17 cellular contexts compared by ENCODE assay signal in the genomic region with DNA sequence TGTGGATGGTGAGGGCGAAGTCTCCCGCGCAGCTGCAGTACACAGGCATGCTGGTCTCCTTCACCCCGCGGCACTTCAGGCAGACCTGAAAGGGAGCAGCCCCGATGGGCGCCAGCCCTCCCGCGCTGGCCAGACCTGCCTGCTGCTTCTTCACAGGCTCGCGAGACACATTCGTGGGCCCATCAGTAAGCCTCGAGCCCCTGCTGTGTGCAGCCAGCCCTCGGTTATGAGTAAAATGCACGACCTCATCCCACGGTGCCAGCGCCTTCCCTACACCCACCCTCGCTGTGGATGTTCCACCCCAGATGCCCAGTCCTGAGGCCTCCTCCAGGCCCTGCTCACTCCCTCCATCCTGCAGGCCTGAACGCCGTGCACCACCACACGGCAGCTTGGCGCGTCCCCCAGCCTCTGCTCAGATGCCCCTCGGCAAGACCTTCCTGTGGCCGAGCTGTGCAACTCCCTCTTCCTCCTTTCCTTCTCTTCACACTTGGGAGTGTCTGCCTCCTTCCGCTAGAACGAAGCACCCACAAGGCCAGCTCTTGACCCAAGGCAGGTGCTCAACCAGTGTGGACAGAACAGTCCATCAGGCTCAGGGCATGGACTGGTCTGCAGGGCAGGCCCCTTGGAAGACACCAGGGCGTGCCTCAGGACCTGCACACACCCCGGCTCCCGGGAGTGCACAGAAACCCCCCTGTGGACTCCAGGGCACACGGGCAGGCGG. TPM values are rescaled to one million over a fixed set of nuclear protein-coding genes. Genes with fewer than 3 reads are reported as not detected.
DNase-seq lines count a peak whose midpoint lies in the region; ATAC-seq and TF ChIP-seq lines count a peak whose summit lies in the region.
"Had no signal": no experiment of that assay in that cellular context is flagged by ENCODE, and none has a peak within 500 bp of the region (broad histone marks: within the 10 kb centered on the region; RNA-seq: fewer than 3 reads in every experiment).

No MANE protein-coding gene starts in this region.

- peak overlapping the region; percentile 44 to 55 for H3K27ac Mint-ChIP-seq in activated naive CD4-positive, alpha-beta T cell treated with anti-CD3 and anti-CD28 coated beads, Interleukin-2, amount 50 U/mL, for 72 hours
- H3K27ac Mint-ChIP-seq in central memory CD8-positive, alpha-beta T cell (ENCODE audit: low read depth), result peak overlapping the region; percentile 71
- peak overlapping the region; percentile 43 for H3K27ac Mint-ChIP-seq in glutamatergic neuron (ENCODE audit: unreplicated experiment)
- H3K27ac Mint-ChIP-seq in stimulated activated effector memory CD8-positive, alpha-beta T cell treated with anti-CD3 and anti-CD28 coated beads, Interleukin-12 subunit alpha, Interleukin-12 subunit beta, amount 100 ng/mL, for 72 hours, result no peak overlapping the region
- no peak overlapping the region for H3K27ac Mint-ChIP-seq in activated CD8-positive, alpha-beta memory T cell treated with anti-CD3 and anti-CD28 coated beads, Interleukin-2, amount 10 ng/mL, durations not matched to agents 7 days and 5 days
- H3K27ac Mint-ChIP-seq: CD4-positive, CD25-positive, alpha-beta regulatory T cell had no signal

- H3K4me1 Mint-ChIP-seq in central memory CD8-positive, alpha-beta T cell, result peaks cover 3% of the 10 kb centered on the region
- peaks cover 15% of the 10 kb centered on the region for H3K4me1 Mint-ChIP-seq in glutamatergic neuron (ENCODE audit: low read depth, unreplicated experiment)
- H3K4me1 Mint-ChIP-seq in stimulated activated effector memory CD8-positive, alpha-beta T cell treated with anti-CD3 and anti-CD28 coated beads, Interleukin-12 subunit alpha, Interleukin-12 subunit beta, amount 100 ng/mL, for 72 hours, result peaks cover 8% of the 10 kb centered on the region
- H3K4me1 Mint-ChIP-seq in activated CD8-positive, alpha-beta memory T cell treated with anti-CD3 and anti-CD28 coated beads, Interleukin-2, amount 10 ng/mL, durations not matched to agents 7 days and 5 days, result peaks cover 2% of the 10 kb centered on the region

- no peak for TF ChIP-seq CTCF in glutamatergic neuron (IDR thresholded peaks at IDR 0.05; ENCODE audit: partially characterized antibody, unreplicated experiment)

- no peak for ATAC-seq in activated naive CD4-positive, alpha-beta T cell treated with anti-CD3 and anti-CD28 coated beads, Interleukin-2, amount 50 U/mL, for 72 hours
- no peak for ATAC-seq in central memory CD8-positive, alpha-beta T cell (replicated peaks; ENCODE audit: extremely low read depth, poor library complexity, severe bottlenecking)
- peak; percentile 12 for ATAC-seq in stimulated activated effector memory CD8-positive, alpha-beta T cell treated with anti-CD3 and anti-CD28 coated beads, Interleukin-12 subunit alpha, Interleukin-12 subunit beta, amount 100 ng/mL, for 72 hours
- no peak for ATAC-seq in activated CD8-positive, alpha-beta memory T cell treated with anti-CD3 and anti-CD28 coated beads, Interleukin-2, amount 10 ng/mL, durations not matched to agents 7 days and 5 days
- ATAC-seq: GM12878 had no signal

- no peak overlapping the region for H3K4me3 Mint-ChIP-seq in central memory CD8-positive, alpha-beta T cell
- H3K4me3 Mint-ChIP-seq in glutamatergic neuron (ENCODE audit: unreplicated experiment), result no peak overlapping the region
- H3K4me3 Mint-ChIP-seq in stimulated activated effector memory CD8-positive, alpha-beta T cell treated with anti-CD3 and anti-CD28 coated beads, Interleukin-12 subunit alpha, Interleukin-12 subunit beta, amount 100 ng/mL, for 72 hours, result no peak overlapping the region
- H3K4me3 Mint-ChIP-seq in activated CD8-positive, alpha-beta memory T cell treated with anti-CD3 and anti-CD28 coated beads, Interleukin-2, amount 10 ng/mL, durations not matched to agents 7 days and 5 days, result no peak overlapping the region
- H3K4me3 Mint-ChIP-seq: CD4-positive, CD25-positive, alpha-beta regulatory T cell had no signal

- H3K27me3 Mint-ChIP-seq in central memory CD8-positive, alpha-beta T cell, result no peaks in the 10 kb centered on the region
- peaks cover 13% of the 10 kb centered on the region for H3K27me3 Mint-ChIP-seq in glutamatergic neuron (ENCODE audit: unreplicated experiment)
- H3K27me3 Mint-ChIP-seq in activated CD8-positive, alpha-beta memory T cell treated with anti-CD3 and anti-CD28 coated beads, Interleukin-2, amount 10 ng/mL, durations not matched to agents 7 days and 5 days, result peaks cover 3% of the 10 kb centered on the region

- H3K36me3 Mint-ChIP-seq in activated naive CD4-positive, alpha-beta T cell treated with anti-CD3 and anti-CD28 coated beads, Interleukin-2, amount 50 U/mL, for 72 hours, result peaks cover 12% of the 10 kb centered on the region in 2 donors
- H3K36me3 Mint-ChIP-seq in central memory CD8-positive, alpha-beta T cell (ENCODE audit: insufficient read depth), result peaks cover 14% of the 10 kb centered on the region
- no peaks in the 10 kb centered on the region for H3K36me3 Mint-ChIP-seq in glutamatergic neuron (ENCODE audit: unreplicated experiment)
- peaks cover 48% of the 10 kb centered on the region for H3K36me3 Mint-ChIP-seq in stimulated activated effector memory CD8-positive, alpha-beta T cell treated with anti-CD3 and anti-CD28 coated beads, Interleukin-12 subunit alpha, Interleukin-12 subunit beta, amount 100 ng/mL, for 72 hours
- H3K36me3 Mint-ChIP-seq in activated CD8-positive, alpha-beta memory T cell treated with anti-CD3 and anti-CD28 coated beads, Interleukin-2, amount 10 ng/mL, durations not matched to agents 7 days and 5 days, result peaks cover 19% of the 10 kb centered on the region

- no peak for DNase-seq in activated naive CD4-positive, alpha-beta T cell treated with anti-CD3 and anti-CD28 coated beads, Interleukin-2, amount 50 U/mL, for 72 hours (ENCODE audit: low spot score in 2 of 2)
- DNase-seq in activated naive CD4-positive, alpha-beta T cell treated with Interleukin-2 at 50 U/mL for 16 hours, result no peak
- no peak for DNase-seq in central memory CD8-positive, alpha-beta T cell (ENCODE audit: low spot score in 2 of 2)
- no peak for DNase-seq in glutamatergic neuron
- no peak for DNase-seq in stimulated activated effector memory CD8-positive, alpha-beta T cell treated with anti-CD3 and anti-CD28 coated beads, Interleukin-12 subunit alpha, Interleukin-12 subunit beta, amount 100 ng/mL, for 72 hours (ENCODE audit: low spot score in 2 of 2)
- no peak for DNase-seq in activated CD8-positive, alpha-beta memory T cell treated with anti-CD3 and anti-CD28 coated beads, Interleukin-2, amount 10 ng/mL, durations not matched to agents 7 days and 5 days
- no peak for DNase-seq in middle frontal gyrus (ENCODE audit: extremely low spot score, low spot score)
- DNase-seq in HuH-7.5 (ENCODE audit: low spot score), result no peak
- DNase-seq: 8988T; AML-193; CD4-positive, CD25-positive, alpha-beta regulatory T cell; DMS 273 treated with DMSO at 0.1 percent for 48 hours; GM23248; H7 had no signal

- CTCF ChIA-PET in activated CD8-positive, alpha-beta memory T cell treated with anti-CD3 and anti-CD28 coated beads, Interleukin-2, amount 10 ng/mL, durations not matched to agents 7 days and 5 days (lab: Charles Lee), result interaction anchor here (1.2 kb wide), 1 partner anchor 10 kb away, joined by 5 read pairs; no protein-coding TSS in a partner anchor

- no peaks in the 10 kb centered on the region for H3K9me3 Mint-ChIP-seq in activated naive CD4-positive, alpha-beta T cell treated with anti-CD3 and anti-CD28 coated beads, Interleukin-2, amount 50 U/mL, for 72 hours
- H3K9me3 Mint-ChIP-seq in central memory CD8-positive, alpha-beta T cell, result no peaks in the 10 kb centered on the region
- peaks cover 3% of the 10 kb centered on the region for H3K9me3 Mint-ChIP-seq in glutamatergic neuron (ENCODE audit: unreplicated experiment)
- H3K9me3 Mint-ChIP-seq in stimulated activated effector memory CD8-positive, alpha-beta T cell treated with anti-CD3 and anti-CD28 coated beads, Interleukin-12 subunit alpha, Interleukin-12 subunit beta, amount 100 ng/mL, for 72 hours, result no peaks in the 10 kb centered on the region
- no peaks in the 10 kb centered on the region for H3K9me3 Mint-ChIP-seq in activated CD8-positive, alpha-beta memory T cell treated with anti-CD3 and anti-CD28 coated beads, Interleukin-2, amount 10 ng/mL, durations not matched to agents 7 days and 5 days (ENCODE audit: low read depth)

RNA-seq across cellular contexts. Expression of a gene that starts 6.5 kb away (rescaled TPM):
- total RNA-seq in activated naive CD4-positive, alpha-beta T cell treated with anti-CD3 and anti-CD28 coated beads, Interleukin-2, amount 50 U/mL, for 72 hours, result not detected
- total RNA-seq in glutamatergic neuron (ENCODE audit: unreplicated experiment), result 4.1 TPM
- total RNA-seq in activated CD8-positive, alpha-beta memory T cell treated with anti-CD3 and anti-CD28 coated beads, Interleukin-2, amount 10 ng/mL, durations not matched to agents 7 days and 5 days, result not detected
- total RNA-seq: CD4-positive, CD25-positive, alpha-beta regulatory T cell; Daoy; GM12878; GM23248; HT-29 had no signal

RNA-seq across cellular contexts. Expression of a gene that starts 14.7 kb away (rescaled TPM):
- not detected for total RNA-seq in activated naive CD4-positive, alpha-beta T cell treated with anti-CD3 and anti-CD28 coated beads, Interleukin-2, amount 50 U/mL, for 72 hours
- total RNA-seq in glutamatergic neuron (ENCODE audit: unreplicated experiment), result not detected
- not detected for total RNA-seq in activated CD8-positive, alpha-beta memory T cell treated with anti-CD3 and anti-CD28 coated beads, Interleukin-2, amount 10 ng/mL, durations not matched to agents 7 days and 5 days
- total RNA-seq: CD4-positive, CD25-positive, alpha-beta regulatory T cell; Daoy; GM12878; GM23248; H7; HT-29 had no signal

Comparison
In these comparisons a context has a peak if more than half of its experiments do, and no peak if none do; other contexts are left out.
1. H3K27ac Mint-ChIP-seq: peak in activated naive CD4-positive, alpha-beta T cell treated with anti-CD3 and anti-CD28 coated beads, Interleukin-2, amount 50 U/mL, for 72 hours (2 of 2), central memory CD8-positive, alpha-beta T cell (single experiment) and glutamatergic neuron (single experiment); none in stimulated activated effector memory CD8-positive, alpha-beta T cell treated with anti-CD3 and anti-CD28 coated beads, Interleukin-12 subunit alpha, Interleukin-12 subunit beta, amount 100 ng/mL, for 72 hours (single experiment) and activated CD8-positive, alpha-beta memory T cell treated with anti-CD3 and anti-CD28 coated beads, Interleukin-2, amount 10 ng/mL, durations not matched to agents 7 days and 5 days (single experiment).